ENCODE assay signal across 14 cellular contexts in the genomic region with DNA sequence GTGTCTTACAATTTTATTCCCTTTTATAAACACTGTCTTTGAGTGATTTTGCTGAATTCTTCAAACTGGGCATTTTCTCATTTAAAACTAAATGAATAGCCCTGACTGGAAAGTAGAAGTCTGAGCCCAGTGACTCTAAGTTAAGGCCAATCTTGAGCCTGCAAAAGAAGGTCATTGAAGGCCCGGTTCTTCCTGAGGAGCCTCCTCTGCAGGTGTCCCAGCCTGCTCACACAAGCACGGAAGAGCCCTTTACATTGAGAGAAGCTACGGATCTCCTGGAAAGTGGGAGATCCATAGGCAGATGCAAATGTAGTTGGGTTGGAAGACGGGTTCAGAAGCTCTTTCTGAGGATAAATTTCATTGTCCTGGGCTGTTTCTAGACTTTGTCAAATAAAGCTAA. TPM values are rescaled to one million over a fixed set of nuclear protein-coding genes. Genes with fewer than 3 reads are reported as not detected.
A peak's percentile ranks its signal among the peaks of the same experiment; 100 is the strongest.
DNase-seq lines count a peak whose midpoint lies in the region; ATAC-seq and TF ChIP-seq lines count a peak whose summit lies in the region.
"Had no signal": no experiment of that assay in that cellular context is flagged by ENCODE, and none has a peak within 500 bp of the region (broad histone marks: within the 10 kb centered on the region; RNA-seq: fewer than 3 reads in every experiment).

No MANE protein-coding gene starts in this region.

- no peak overlapping the region for H3K4me3 Mint-ChIP-seq in GM23338
- H3K4me3 Mint-ChIP-seq in WTC11: no peak overlapping the region
- H3K4me3 Mint-ChIP-seq in nephron: peak overlapping the region; percentile 27 to 51 (median 37)
- H3K4me3 Mint-ChIP-seq: CD14-positive monocyte had no signal

- H3K27me3 ChIP-seq in GM23338 (ENCODE audit: insufficient read depth) (no peaks in the 10 kb centered on the region), spleen (replicated peaks in 1 of 7) (no peaks in the 10 kb centered on the region), aorta (ENCODE audit: control insufficient read depth in 1 of 2, insufficient read depth in 2 of 2, low read length in 1 of 2) (no peaks in the 10 kb centered on the region)
- H3K27me3 ChIP-seq: BLaER1 had no signal

- intact Hi-C loops in spleen (cut with DNase I; ENCODE audit: low total_unique reads): no loop called here
- intact Hi-C loops in aorta (cut with DNase I): no loop called here

- ATAC-seq in GM23338 (peak; percentile 13), WTC11 (no peak), aorta (ENCODE audit: low FRiP score) (no peak)

- in situ Hi-C loops in GM13976 (cut with MboI; ENCODE audit: low sequenced_read_pairs, unreplicated experiment): no loop called here

- H3F3A ChIP-seq in GM23338 (replicated peaks; ENCODE audit: low read depth): no peaks in the 10 kb centered on the region

- peaks cover 14% of the 10 kb centered on the region; the same call in 2 of the 3 replicates for H3K36me3 Mint-ChIP-seq in GM23338 (ENCODE audit: low read depth)
- peaks cover 4% of the 10 kb centered on the region; the same call in 1 of the 2 replicates for H3K36me3 Mint-ChIP-seq in WTC11
- H3K36me3 Mint-ChIP-seq in nephron (ENCODE audit: low read depth): peaks cover 77% of the 10 kb centered on the region

- no peak overlapping the region for H3K4me2 ChIP-seq in GM23338
- H3K4me2 ChIP-seq: BLaER1 had no signal

- H3K27me3 Mint-ChIP-seq in GM23338 (ENCODE audit: insufficient read depth, low read depth, poor library complexity) (peaks cover 7% of the 10 kb centered on the region), WTC11 (ENCODE audit: low read depth) (no peaks in the 10 kb centered on the region), nephron (ENCODE audit: low read depth) (peaks cover 1% of the 10 kb centered on the region)

- peaks cover 84% of the 10 kb centered on the region for H3K79me2 ChIP-seq in GM23338 (replicated peaks; ENCODE audit: insufficient read depth)

- H3K27ac Mint-ChIP-seq in GM23338: no peak overlapping the region
- no peak overlapping the region for H3K27ac Mint-ChIP-seq in WTC11
- peak overlapping the region in 1 of 3 experiments; percentile 55 for H3K27ac Mint-ChIP-seq in nephron
- H3K27ac Mint-ChIP-seq: CD14-positive monocyte had no signal

- H3K4me3 ChIP-seq in GM23338 (no peak overlapping the region), spleen (no peak overlapping the region), aorta (ENCODE audit: low read length in 2 of 2) (no peak overlapping the region)
- H3K4me3 ChIP-seq: BLaER1 had no signal

- DNase-seq in GM23338 (ENCODE audit: low spot score) (no peak), WTC11 (ENCODE audit: low spot score) (no peak), spleen (peak; percentile 8), aorta (no peak), GM13976 (ENCODE audit: low spot score) (no peak), mesenteric fat pad (ENCODE audit: low spot score) (no peak)
- DNase-seq: 8988T; CD4-positive, alpha-beta memory T cell; DMS79 treated with DMSO at 0.1 percent for 48 hours; GF-D8; HCEC 1CT had no signal

- 86 to 92% (median 92%) methylated on average over 4 of the region's 4 CpGs for WGBS in spleen, 5 donors
- 78 to 83% methylated on average over 4 of the region's 4 CpGs for WGBS in aorta, 2 donors

- H3K9me3 ChIP-seq in spleen (peaks cover 0 to 3% (median 0%) of the 10 kb centered on the region in 8 donors), aorta (ENCODE audit: control insufficient read depth, low read length) (no peaks in the 10 kb centered on the region)

- H3K9me3 Mint-ChIP-seq in GM23338 (peaks cover 11% of the 10 kb centered on the region), WTC11 (peaks cover 10% of the 10 kb centered on the region), nephron (peaks cover 42% of the 10 kb centered on the region)
- H3K9me3 Mint-ChIP-seq: CD4-positive, alpha-beta memory T cell had no signal

- TF ChIP-seq POLR2A in spleen (IDR thresholded peaks at IDR 0.05): no peak

- POLR2A ChIA-PET in WTC11 (lab: Charles Lee): no interaction called here

- H4K20me1 ChIP-seq in GM23338 (replicated peaks; ENCODE audit: insufficient read depth): peaks cover 37% of the 10 kb centered on the region

- peaks cover 5% of the 10 kb centered on the region; the same call in 1 of the 2 replicates for H3K4me1 ChIP-seq in GM23338 (ENCODE audit: insufficient read depth)
- peaks cover 5 to 42% (median 18%) of the 10 kb centered on the region in 6 donors for H3K4me1 ChIP-seq in spleen
- H3K4me1 ChIP-seq in aorta (ENCODE audit: control insufficient read depth in 1 of 2, insufficient read depth in 2 of 2, low read length in 2 of 2): peaks cover 0 to 2% of the 10 kb centered on the region in 2 donors

- no peak overlapping the region for H3K27ac ChIP-seq in GM23338 (ENCODE audit: low read depth)
- no peak overlapping the region for H3K27ac ChIP-seq in spleen
- H3K27ac ChIP-seq in aorta (ENCODE audit: low read depth in 1 of 2, low read length in 2 of 2): no peak overlapping the region
- H3K27ac ChIP-seq: BLaER1 had no signal

- CTCF ChIA-PET in WTC11 (lab: Charles Lee): no interaction called here

- no peak overlapping the region for H2AFZ ChIP-seq in GM23338

- H3K4me1 Mint-ChIP-seq in GM23338 (peaks cover 20% of the 10 kb centered on the region), WTC11 (peaks cover 31% of the 10 kb centered on the region), nephron (peaks cover 18% of the 10 kb centered on the region)

- H3K9me2 ChIP-seq in GM23338 (ENCODE audit: insufficient read depth): no peaks in the 10 kb centered on the region; the same call in 1 of the 2 replicates

- TF ChIP-seq CTCF in GM23338 (conservative IDR thresholded peaks at IDR 0.05; ENCODE audit: low read depth in 2 of 2) (no peak), WTC11 (IDR thresholded peaks at IDR 0.05) (no peak), nephron (IDR thresholded peaks at IDR 0.05; ENCODE audit: unreplicated experiment in 3 of 3) (no peak), spleen (IDR thresholded peaks at IDR 0.05 in 8 of 11, conservative IDR thresholded peaks at IDR 0.05 in 3 of 11) (no peak), GM13976 (IDR thresholded peaks at IDR 0.05; ENCODE audit: borderline replicate concordance, control extremely low read depth, extremely low read depth, insufficient read depth, missing control alignments) (no peak)

- H3K36me3 ChIP-seq in GM23338 (ENCODE audit: insufficient read depth): no peaks in the 10 kb centered on the region
- H3K36me3 ChIP-seq in spleen: peaks cover 0 to 10% (median 0%) of the 10 kb centered on the region in 6 donors
- H3K36me3 ChIP-seq in aorta (ENCODE audit: control insufficient read depth in 1 of 2, insufficient read depth in 2 of 2, low read length in 1 of 2): peaks cover 0 to 2% of the 10 kb centered on the region in 2 donors

TF ChIP-seq in GM23338, 12 proteins besides CTCF, POLR2A, EP300 and RAD21 (continues in another document):
- TF ChIP-seq EZH2 (IDR thresholded peaks at IDR 0.05; ENCODE audit: low read depth, unreplicated experiment): no peak

TF ChIP-seq in WTC11, 78 proteins besides CTCF, POLR2A, EP300 and RAD21:
- no peak for TF ChIP-seq FOXP1 (CRISPR knock-in tag; IDR thresholded peaks at IDR 0.05; ENCODE audit: borderline replicate concordance)
- TF ChIP-seq HMGA2 (CRISPR knock-in tag; IDR thresholded peaks at IDR 0.05): 0 out of 2 replicates have a peak, but pooled peaks have one; percentile 82

RNA-seq across cellular contexts. Expression of a gene that starts 3.9 kb away (rescaled TPM):
- total RNA-seq in GM23338 (2014; rRNA removed; shearing (Covaris generic)): 45.9 and 60.0 TPM in 2 replicates
- polyA plus RNA-seq in GM23338 (2016; fragmentation: Nextera tagmentation; extraction: Ambion mirVana) (8.2 and 8.6 TPM in 2 replicates), spleen (1 to 10 TPM; 1.5 to 2.3 (median 1.7) TPM), aorta (1 to 10 TPM; 1.8 to 2.8 TPM)
- total RNA-seq in WTC11 (2021) (26.4 to 28.9 TPM (median 28.3 TPM) in 3 replicates), spleen (10 to 100 TPM in 6 of 7 donors, 1 to 10 TPM in 1; 9.2 to 24.5 (median 13.5) TPM), aorta (1 to 10 TPM; 7.2 to 9.7 TPM), mesenteric fat pad (5.1 TPM)

Comparison
In these comparisons a context has a peak if more than half of its experiments do, and no peak if none do; other contexts are left out.
1. H3K4me3 Mint-ChIP-seq: peak in nephron (3 of 3); none in GM23338 (single experiment) and WTC11 (single experiment).